8 cellular contexts compared by ENCODE assay signal in the genomic region with DNA sequence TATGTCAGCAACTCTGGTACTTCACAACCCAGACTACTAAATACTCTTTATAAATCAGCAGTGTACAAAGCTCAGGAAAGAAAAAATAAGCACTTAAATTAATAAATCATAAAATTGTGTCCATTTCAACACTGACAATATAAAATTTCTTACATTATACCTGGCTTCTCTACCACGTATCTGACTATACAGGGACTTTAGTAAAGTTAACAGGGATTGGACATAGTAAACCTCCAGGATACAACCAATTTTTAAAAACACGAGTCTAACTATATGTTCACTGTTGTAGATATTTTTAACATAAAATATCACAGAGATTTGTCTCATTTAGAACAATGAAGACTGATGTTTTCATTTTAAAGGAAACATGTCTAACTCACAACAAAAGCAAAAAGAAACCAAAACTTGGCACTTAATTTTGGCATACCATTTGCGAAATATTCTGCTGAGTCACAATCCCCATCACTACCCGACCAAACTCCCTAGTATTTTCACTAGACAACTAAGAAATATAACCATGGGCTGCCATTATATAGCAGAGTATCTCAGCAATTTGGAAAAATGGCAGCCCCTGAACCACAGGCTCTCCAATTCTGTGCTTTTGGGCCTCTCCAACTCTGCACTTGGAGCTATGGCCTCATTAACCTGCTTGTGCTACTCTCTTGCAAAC. TPM values are rescaled to one million over a fixed set of nuclear protein-coding genes. Genes with fewer than 3 reads are reported as not detected.
DNase-seq lines count a peak whose midpoint lies in the region; ATAC-seq and TF ChIP-seq lines count a peak whose summit lies in the region.
"Had no signal": no experiment of that assay in that cellular context is flagged by ENCODE, and none has a peak within 500 bp of the region (broad histone marks: within the 10 kb centered on the region; RNA-seq: fewer than 3 reads in every experiment).

No MANE protein-coding gene starts in this region.

- peak overlapping the region; percentile 33; the same call in 1 of the 2 replicates for H3K27ac ChIP-seq in GM23338 (ENCODE audit: low read depth)
- no peak overlapping the region for H3K27ac ChIP-seq in RWPE1
- no peak overlapping the region for H3K27ac ChIP-seq in endodermal cell (ENCODE audit: low read depth, low read length)

- H3K36me3 ChIP-seq in GM23338 (ENCODE audit: insufficient read depth) (no peaks in the 10 kb centered on the region), endodermal cell (ENCODE audit: control insufficient read depth, insufficient read depth, low read length) (peaks cover 12% of the 10 kb centered on the region)

- H3K9me3 Mint-ChIP-seq in GM23338: peaks cover 9% of the 10 kb centered on the region; the same call in 2 of the 3 replicates
- peaks cover 16% of the 10 kb centered on the region for H3K9me3 Mint-ChIP-seq in endodermal cell
- peaks cover 8 to 10% of the 10 kb centered on the region in 2 donors for H3K9me3 Mint-ChIP-seq in stimulated activated naive B cell treated with anti-CD40 and anti-IgM and Interleukin-4, amounts not matched to agents 10 μg/mL and 1 μg/mL and 100 μg/mL, for 72 hours

- H3F3A ChIP-seq in GM23338 (replicated peaks; ENCODE audit: low read depth): no peaks in the 10 kb centered on the region

- H3K4me3 ChIP-seq in GM23338 (no peak overlapping the region), endodermal cell (ENCODE audit: low read length) (no peak overlapping the region)

- H3K4me1 ChIP-seq in GM23338 (ENCODE audit: insufficient read depth): peaks cover 66% of the 10 kb centered on the region
- H3K4me1 ChIP-seq in endodermal cell (ENCODE audit: control insufficient read depth, insufficient read depth, low read length): peaks cover 4% of the 10 kb centered on the region

- peaks cover 100% of the 10 kb centered on the region for H3K79me2 ChIP-seq in GM23338 (replicated peaks; ENCODE audit: insufficient read depth)

- TF ChIP-seq CTCF in GM23338 (conservative IDR thresholded peaks at IDR 0.05; ENCODE audit: low read depth in 2 of 2) (no peak), RWPE1 (conservative IDR thresholded peaks at IDR 0.05; ENCODE audit: low read depth) (no peak), endodermal cell (conservative IDR thresholded peaks at IDR 0.05) (no peak)

- H3K27me3 ChIP-seq in GM23338 (ENCODE audit: insufficient read depth) (no peaks in the 10 kb centered on the region), endodermal cell (ENCODE audit: control insufficient read depth, insufficient read depth, low read length, poor library complexity, severe bottlenecking) (no peaks in the 10 kb centered on the region)

- DNase-seq in GM23338 (ENCODE audit: low spot score) (no peak), RWPE1 (ENCODE audit: low spot score) (peak; percentile 83), endodermal cell (no peak), GM19238 (ENCODE audit: insufficient read length, low spot score) (no peak)
- no peak for DNase-seq in stimulated activated naive B cell treated with anti-CD40 and anti-IgM and Interleukin-4, amounts not matched to agents 10 μg/mL and 1 μg/mL and 100 μg/mL, for 72 hours
- no peak for DNase-seq in stimulated activated CD4-positive, alpha-beta T cell treated with anti-CD3 and anti-CD28 coated beads, Interleukin-4, amount 100 ng/mL, for 4 hours
- DNase-seq: NCI-H2227 treated with DMSO at 0.1 percent for 48 hours had no signal

- POLR2A ChIA-PET in RWPE1 (lab: Yijun Ruan, JAX; ENCODE audit: low non-redundant PET): no interaction called here

- CTCF ChIA-PET in RWPE1 (lab: Yijun Ruan, JAX): interaction anchor here (0.6 to 0.7 kb wide), 2 partner anchors 159 to 199 kb away, joined by 3 to 4 read pairs; no protein-coding TSS in a partner anchor

- H3K9me3 ChIP-seq in endodermal cell (ENCODE audit: control insufficient read depth, low read length): peaks cover 21% of the 10 kb centered on the region

- no peaks in the 10 kb centered on the region for H3K9me2 ChIP-seq in GM23338 (ENCODE audit: insufficient read depth)

- H3K36me3 Mint-ChIP-seq in GM23338 (ENCODE audit: low read depth) (peaks cover 29% of the 10 kb centered on the region), endodermal cell (ENCODE audit: low read depth) (peaks cover 22% of the 10 kb centered on the region)
- peaks cover 7 to 10% of the 10 kb centered on the region in 2 donors for H3K36me3 Mint-ChIP-seq in stimulated activated naive B cell treated with anti-CD40 and anti-IgM and Interleukin-4, amounts not matched to agents 10 μg/mL and 1 μg/mL and 100 μg/mL, for 72 hours

- H3K27ac Mint-ChIP-seq in GM23338: peak overlapping the region; percentile 96
- peak overlapping the region; percentile 75 for H3K27ac Mint-ChIP-seq in endodermal cell
- H3K27ac Mint-ChIP-seq in stimulated activated naive B cell treated with anti-CD40 and anti-IgM and Interleukin-4, amounts not matched to agents 10 μg/mL and 1 μg/mL and 100 μg/mL, for 72 hours: peak overlapping the region; percentile 88

- ATAC-seq in GM23338 (peak; percentile 25), HG02870 (IDR thresholded peaks at IDR 0.05; ENCODE audit: unreplicated experiment) (no peak)
- peak; percentile 23 for ATAC-seq in stimulated activated naive B cell treated with anti-CD40 and anti-IgM and Interleukin-4, amounts not matched to agents 10 μg/mL and 1 μg/mL and 100 μg/mL, for 72 hours (replicated peaks)

- H3K9ac ChIP-seq in endodermal cell (ENCODE audit: extremely low read depth, low read length, poor library complexity, severe bottlenecking): no peak overlapping the region

- peaks cover 63% of the 10 kb centered on the region for H3K4me1 Mint-ChIP-seq in GM23338
- H3K4me1 Mint-ChIP-seq in endodermal cell: peaks cover 40% of the 10 kb centered on the region
- H3K4me1 Mint-ChIP-seq in stimulated activated naive B cell treated with anti-CD40 and anti-IgM and Interleukin-4, amounts not matched to agents 10 μg/mL and 1 μg/mL and 100 μg/mL, for 72 hours: peaks cover 11 to 16% of the 10 kb centered on the region in 2 donors

- H4K20me1 ChIP-seq in GM23338 (replicated peaks; ENCODE audit: insufficient read depth): peaks cover 69% of the 10 kb centered on the region

- no peak overlapping the region for H2AFZ ChIP-seq in GM23338

- H3K4me3 Mint-ChIP-seq in GM23338 (no peak overlapping the region), endodermal cell (no peak overlapping the region)
- H3K4me3 Mint-ChIP-seq in stimulated activated naive B cell treated with anti-CD40 and anti-IgM and Interleukin-4, amounts not matched to agents 10 μg/mL and 1 μg/mL and 100 μg/mL, for 72 hours: peak overlapping the region; percentile 80 to 83

- H3K27me3 Mint-ChIP-seq in GM23338 (ENCODE audit: insufficient read depth, low read depth, poor library complexity) (peaks cover 1% of the 10 kb centered on the region), endodermal cell (ENCODE audit: insufficient read depth) (no peaks in the 10 kb centered on the region)
- H3K27me3 Mint-ChIP-seq in stimulated activated naive B cell treated with anti-CD40 and anti-IgM and Interleukin-4, amounts not matched to agents 10 μg/mL and 1 μg/mL and 100 μg/mL, for 72 hours: no peaks in the 10 kb centered on the region

- 87 to 94% methylated on average over 3 of the region's 4 CpGs for WGBS in endodermal cell (ENCODE audit: insufficient coverage in 1 of 2, insufficient read length in 1 of 2), 2 experiments

- peak overlapping the region; percentile 21 for H3K4me2 ChIP-seq in GM23338

TF ChIP-seq in GM23338, 12 proteins besides CTCF, POLR2A, EP300 and RAD21:
- TF ChIP-seq, protein P1, sequence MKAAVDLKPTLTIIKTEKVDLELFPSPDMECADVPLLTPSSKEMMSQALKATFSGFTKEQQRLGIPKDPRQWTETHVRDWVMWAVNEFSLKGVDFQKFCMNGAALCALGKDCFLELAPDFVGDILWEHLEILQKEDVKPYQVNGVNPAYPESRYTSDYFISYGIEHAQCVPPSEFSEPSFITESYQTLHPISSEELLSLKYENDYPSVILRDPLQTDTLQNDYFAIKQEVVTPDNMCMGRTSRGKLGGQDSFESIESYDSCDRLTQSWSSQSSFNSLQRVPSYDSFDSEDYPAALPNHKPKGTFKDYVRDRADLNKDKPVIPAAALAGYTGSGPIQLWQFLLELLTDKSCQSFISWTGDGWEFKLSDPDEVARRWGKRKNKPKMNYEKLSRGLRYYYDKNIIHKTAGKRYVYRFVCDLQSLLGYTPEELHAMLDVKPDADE (IDR thresholded peaks at IDR 0.05): no peak
- TF ChIP-seq, protein P2, sequence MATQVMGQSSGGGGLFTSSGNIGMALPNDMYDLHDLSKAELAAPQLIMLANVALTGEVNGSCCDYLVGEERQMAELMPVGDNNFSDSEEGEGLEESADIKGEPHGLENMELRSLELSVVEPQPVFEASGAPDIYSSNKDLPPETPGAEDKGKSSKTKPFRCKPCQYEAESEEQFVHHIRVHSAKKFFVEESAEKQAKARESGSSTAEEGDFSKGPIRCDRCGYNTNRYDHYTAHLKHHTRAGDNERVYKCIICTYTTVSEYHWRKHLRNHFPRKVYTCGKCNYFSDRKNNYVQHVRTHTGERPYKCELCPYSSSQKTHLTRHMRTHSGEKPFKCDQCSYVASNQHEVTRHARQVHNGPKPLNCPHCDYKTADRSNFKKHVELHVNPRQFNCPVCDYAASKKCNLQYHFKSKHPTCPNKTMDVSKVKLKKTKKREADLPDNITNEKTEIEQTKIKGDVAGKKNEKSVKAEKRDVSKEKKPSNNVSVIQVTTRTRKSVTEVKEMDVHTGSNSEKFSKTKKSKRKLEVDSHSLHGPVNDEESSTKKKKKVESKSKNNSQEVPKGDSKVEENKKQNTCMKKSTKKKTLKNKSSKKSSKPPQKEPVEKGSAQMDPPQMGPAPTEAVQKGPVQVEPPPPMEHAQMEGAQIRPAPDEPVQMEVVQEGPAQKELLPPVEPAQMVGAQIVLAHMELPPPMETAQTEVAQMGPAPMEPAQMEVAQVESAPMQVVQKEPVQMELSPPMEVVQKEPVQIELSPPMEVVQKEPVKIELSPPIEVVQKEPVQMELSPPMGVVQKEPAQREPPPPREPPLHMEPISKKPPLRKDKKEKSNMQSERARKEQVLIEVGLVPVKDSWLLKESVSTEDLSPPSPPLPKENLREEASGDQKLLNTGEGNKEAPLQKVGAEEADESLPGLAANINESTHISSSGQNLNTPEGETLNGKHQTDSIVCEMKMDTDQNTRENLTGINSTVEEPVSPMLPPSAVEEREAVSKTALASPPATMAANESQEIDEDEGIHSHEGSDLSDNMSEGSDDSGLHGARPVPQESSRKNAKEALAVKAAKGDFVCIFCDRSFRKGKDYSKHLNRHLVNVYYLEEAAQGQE (IDR thresholded peaks at IDR 0.05; ENCODE audit: unreplicated experiment): no peak
- TF ChIP-seq ZNF114 (CRISPR knock-in tag; IDR thresholded peaks at IDR 0.05) (no peak), POLR2AphosphoS5 (IDR thresholded peaks at IDR 0.05; ENCODE audit: low read depth) (no peak)

RNA-seq across cellular contexts. Expression of a gene that starts 14.4 kb away (rescaled TPM):
- 78.7 and 97.7 TPM in 2 replicates for total RNA-seq in GM23338 (2014; rRNA removed; shearing (Covaris generic))
- 12.2 and 16.9 TPM in 2 replicates for polyA plus RNA-seq in GM23338 (2016; fragmentation: Nextera tagmentation; extraction: Ambion mirVana)
- 10 to 100 TPM; 49.8 to 50.5 TPM for total RNA-seq in endodermal cell
- 9.2 TPM for polyA plus RNA-seq in endodermal cell (2013, experiment 1 of 2)
- 7.9 TPM for polyA plus RNA-seq in endodermal cell (2013, experiment 2 of 2)

Comparison
In these comparisons a context has a peak if more than half of its experiments do, and no peak if none do; other contexts are left out.
1. H3K4me3 Mint-ChIP-seq: peak in stimulated activated naive B cell treated with anti-CD40 and anti-IgM and Interleukin-4, amounts not matched to agents 10 μg/mL and 1 μg/mL and 100 μg/mL, for 72 hours (2 of 2); none in GM23338 (single experiment) and endodermal cell (single experiment).
2. Peak in every context shown above with its lines, with median percentiles within 50 percentile points of each other: H3K27ac Mint-ChIP-seq.